17 cellular contexts compared by ENCODE assay signal in genomic region chr2:45883601-45884000, GRCh38.
A peak's percentile ranks its signal among the peaks of the same experiment; 100 is the strongest.
DNase-seq lines count a peak whose midpoint lies in the region; ATAC-seq, FAIRE-seq and TF ChIP-seq lines count a peak whose summit lies in the region.
"Had no signal": no experiment of that assay in that cellular context is flagged by ENCODE, and none has a peak within 500 bp of the region (broad histone marks: within the 10 kb centered on the region; RNA-seq: fewer than 3 reads in every experiment).

No MANE protein-coding gene starts in this region.

- H3K27ac ChIP-seq in GM12878 (ENCODE audit: control insufficient read depth, insufficient read depth): no peak overlapping the region
- H3K27ac ChIP-seq in muscle layer of colon (ENCODE audit: low read depth, low read length): peak overlapping the region; percentile 62
- H3K27ac ChIP-seq in vagina: peak overlapping the region; percentile 76
- H3K27ac ChIP-seq in neuronal stem cell (replicated peaks; ENCODE audit: low read length): no peak overlapping the region
- H3K27ac ChIP-seq: C4-2B, KMS-11, PC-9, RWPE1 had no signal

- TF ChIP-seq CTCF in GM12878 (IDR thresholded peaks at IDR 0.05 in 2 of 3, conservative IDR thresholded peaks at IDR 0.05 in 1 of 3; ENCODE audit: control insufficient read depth in 2 of 3, extremely low read depth in 1 of 3, insufficient read depth in 1 of 3, low read depth in 3 of 3, low read length in 3 of 3) (no peak), vagina (IDR thresholded peaks at IDR 0.05) (no peak)

- H3K4me3 ChIP-seq in GM12878: no peak overlapping the region
- H3K4me3 ChIP-seq in muscle layer of colon (ENCODE audit: low read depth in 1 of 2, low read length in 2 of 2): no peak overlapping the region
- H3K4me3 ChIP-seq in vagina: no peak overlapping the region
- no peak overlapping the region for H3K4me3 ChIP-seq in neuronal stem cell (ENCODE audit: low read length in 2 of 2)
- H3K4me3 ChIP-seq: PC-9 had no signal

- H2BK12ac ChIP-seq in neuronal stem cell (ENCODE audit: low read length): no peak overlapping the region

- H3K18ac ChIP-seq in neuronal stem cell (ENCODE audit: low read length): no peak overlapping the region

- H3K9ac ChIP-seq in GM12878 (ENCODE audit: control insufficient read depth, insufficient read depth, low read length) (no peak overlapping the region), muscle layer of colon (ENCODE audit: low read length) (no peak overlapping the region), neuronal stem cell (ENCODE audit: low read depth, low read length, poor library complexity) (no peak overlapping the region)
- H3K9ac ChIP-seq: KMS-11 had no signal

- no peak overlapping the region for H3K23ac ChIP-seq in neuronal stem cell (ENCODE audit: low read depth, low read length, poor library complexity)

- no peak for TF ChIP-seq RAD21 in GM12878 (IDR thresholded peaks at IDR 0.05; ENCODE audit: insufficient read depth, low read depth, low read length)

- H4K91ac ChIP-seq in neuronal stem cell (ENCODE audit: low read depth, low read length, poor library complexity): no peak overlapping the region

- POLR2A ChIA-PET in GM12878 (lab: Charles Lee): interaction anchor here (1.5 kb wide), 1 partner anchor 33 kb away, joined by 4 read pairs; no protein-coding TSS in a partner anchor

- no peaks in the 10 kb centered on the region for H3K36me3 ChIP-seq in GM12878 (ENCODE audit: control insufficient read depth in 2 of 2, insufficient read depth in 2 of 2, low read length in 1 of 2)
- no peaks in the 10 kb centered on the region for H3K36me3 ChIP-seq in muscle layer of colon (ENCODE audit: insufficient read depth, low read length)
- H3K36me3 ChIP-seq in vagina: no peaks in the 10 kb centered on the region
- H3K36me3 ChIP-seq in neuronal stem cell (replicated peaks in 1 of 2; ENCODE audit: control insufficient read depth in 2 of 2, insufficient read depth in 2 of 2, low read length in 2 of 2): no peaks in the 10 kb centered on the region

- H3K27me3 ChIP-seq in GM12878 (replicated peaks in 1 of 2; ENCODE audit: control insufficient read depth in 2 of 2, insufficient read depth in 2 of 2, low read length in 1 of 2) (no peaks in the 10 kb centered on the region), muscle layer of colon (ENCODE audit: control insufficient read depth in 1 of 2, insufficient read depth in 2 of 2, low read length in 2 of 2) (no peaks in the 10 kb centered on the region), vagina (no peaks in the 10 kb centered on the region), neuronal stem cell (ENCODE audit: control insufficient read depth in 3 of 3, insufficient read depth in 3 of 3, low read depth in 1 of 3, low read length in 3 of 3) (no peaks in the 10 kb centered on the region)

- no peak overlapping the region for H3K4ac ChIP-seq in neuronal stem cell (ENCODE audit: low read length)

- no peak overlapping the region for H3K14ac ChIP-seq in neuronal stem cell (ENCODE audit: low read length)

- DNase-seq in Daoy (ENCODE audit: low read depth): peak; percentile 13
- DNase-seq in GM12878 (ENCODE audit: low read depth, low spot score): no peak
- no peak for DNase-seq in vagina (ENCODE audit: extremely low spot score in 2 of 2)
- no peak for DNase-seq in NOMO-1 (lab: John Stamatoyannopoulos, UW; ENCODE audit: unreplicated experiment in 2 of 2)
- no peak for DNase-seq in neuronal stem cell (ENCODE audit: low spot score)
- DNase-seq in NCI-H2196 (lab: John Stamatoyannopoulos, UW; ENCODE audit: unreplicated experiment): no peak
- DNase-seq: GDM1, H7, HFFc6, NCI-H1417 treated with DMSO at 0.1 percent for 48 hours, NCI-H1930, NCI-H345, PC-9 had no signal

- in situ Hi-C loops in GM12878 (cut with MboI): no loop called here

- no peak overlapping the region for H2AK5ac ChIP-seq in neuronal stem cell (ENCODE audit: low read depth, low read length)

- H2AFZ ChIP-seq in GM12878 (ENCODE audit: control insufficient read depth, low read depth, low read length): no peak overlapping the region
- no peak overlapping the region for H2AFZ ChIP-seq in neuronal stem cell (ENCODE audit: low read length)
- H2AFZ ChIP-seq: PC-9 had no signal

- H3K79me2 ChIP-seq in GM12878 (ENCODE audit: control insufficient read depth, insufficient read depth, low read length): peaks cover 1% of the 10 kb centered on the region; the same call in 1 of the 2 replicates

- no peak overlapping the region for H2BK120ac ChIP-seq in neuronal stem cell (ENCODE audit: low read depth, low read length)

- no peaks in the 10 kb centered on the region for H4K20me1 ChIP-seq in GM12878 (ENCODE audit: control insufficient read depth, insufficient read depth)

- no peak overlapping the region for H2BK5ac ChIP-seq in neuronal stem cell (ENCODE audit: low read length)

- FAIRE-seq in GM12878 (lab: Jason Lieb, UNC): no peak

- no peak for TF ChIP-seq EP300 in GM12878 (IDR thresholded peaks at IDR 0.05; ENCODE audit: borderline replicate concordance in 1 of 2, control insufficient read depth in 1 of 2, low read depth in 2 of 2, low read length in 2 of 2)

- CTCF ChIA-PET in GM12878 (lab: Yijun Ruan, JAX): no interaction called here

- WGBS in GM12878 (ENCODE audit: insufficient coverage, insufficient replicate concordance, low lambda C conversion rate, missing lambda C conversion rate): 43% methylated on average over 3 of the region's 3 CpGs
- no CpG with 5 or more reads among the region's 3 CpGs for WGBS in neuronal stem cell (ENCODE audit: extremely low coverage in 2 of 2, insufficient read length in 2 of 2, insufficient replicate concordance in 1 of 2), 2 donors

- no peak overlapping the region for H3K4me2 ChIP-seq in GM12878 (ENCODE audit: control insufficient read depth, insufficient read depth)
- no peak overlapping the region for H3K4me2 ChIP-seq in neuronal stem cell (ENCODE audit: insufficient read depth, low read length, poor library complexity, severe bottlenecking)
- H3K4me2 ChIP-seq: KMS-11, PC-9 had no signal

- ATAC-seq in GM12878: no peak

- H3K4me1 ChIP-seq in GM12878 (ENCODE audit: control insufficient read depth, insufficient read depth, low read length) (peaks cover 23% of the 10 kb centered on the region), muscle layer of colon (ENCODE audit: insufficient read depth, low read length) (peaks cover 85% of the 10 kb centered on the region), vagina (peaks cover 64% of the 10 kb centered on the region), neuronal stem cell (ENCODE audit: control insufficient read depth in 2 of 2, insufficient read depth in 1 of 2, low read depth in 1 of 2, low read length in 2 of 2) (peaks cover 0 to 9% of the 10 kb centered on the region in 2 donors)

- no peak overlapping the region for H4K8ac ChIP-seq in neuronal stem cell (ENCODE audit: low read depth, low read length)

- TF ChIP-seq POLR2A in GM12878 (IDR thresholded peaks at IDR 0.05; ENCODE audit: low read depth, low read length) (no peak), vagina (IDR thresholded peaks at IDR 0.05) (no peak)

- SMC1A ChIA-PET in GM12878 (lab: Charles Lee; ENCODE audit: uncharacterized antibody, unreplicated experiment): interaction anchor here (2.0 to 11.4 kb wide), 3 partner anchors 9 to 44 kb away, joined by 8 to 224 read pairs (median 124); no protein-coding TSS in a partner anchor

- H3K79me1 ChIP-seq in neuronal stem cell (ENCODE audit: low read depth, low read length): no peaks in the 10 kb centered on the region

- intact Hi-C loops in GM12878 (cut with micrococcal nuclease; ENCODE audit: unreplicated experiment): no loop called here
- intact Hi-C loops in vagina (cut with DNase I): no loop called here

- H2BK15ac ChIP-seq in neuronal stem cell (ENCODE audit: low read length): no peak overlapping the region

- H3K9me3 ChIP-seq in GM12878 (replicated peaks; ENCODE audit: control insufficient read depth, insufficient read depth, low read length) (no peaks in the 10 kb centered on the region; the same call in 2 of the 3 replicates), muscle layer of colon (ENCODE audit: low read length) (no peaks in the 10 kb centered on the region), vagina (no peaks in the 10 kb centered on the region), neuronal stem cell (replicated peaks in 1 of 2; ENCODE audit: control insufficient read depth in 2 of 2, insufficient read depth in 1 of 2, low read depth in 1 of 2, low read length in 2 of 2) (no peaks in the 10 kb centered on the region)

- RAD21 ChIA-PET in GM12878 (lab: Charles Lee; ENCODE audit: unreplicated experiment): interaction anchor here (0.8 to 1.6 kb wide), 2 partner anchors 26 to 38 kb away, joined by 3 to 5 read pairs; no protein-coding TSS in a partner anchor

- no TSS peak for BruUV-seq in GM12878 (replicated peaks; lab: Mats Ljungman, UMichigan)

TF ChIP-seq in GM12878, 131 proteins besides CTCF, POLR2A, EP300 and RAD21:
- TF ChIP-seq, protein P1, sequence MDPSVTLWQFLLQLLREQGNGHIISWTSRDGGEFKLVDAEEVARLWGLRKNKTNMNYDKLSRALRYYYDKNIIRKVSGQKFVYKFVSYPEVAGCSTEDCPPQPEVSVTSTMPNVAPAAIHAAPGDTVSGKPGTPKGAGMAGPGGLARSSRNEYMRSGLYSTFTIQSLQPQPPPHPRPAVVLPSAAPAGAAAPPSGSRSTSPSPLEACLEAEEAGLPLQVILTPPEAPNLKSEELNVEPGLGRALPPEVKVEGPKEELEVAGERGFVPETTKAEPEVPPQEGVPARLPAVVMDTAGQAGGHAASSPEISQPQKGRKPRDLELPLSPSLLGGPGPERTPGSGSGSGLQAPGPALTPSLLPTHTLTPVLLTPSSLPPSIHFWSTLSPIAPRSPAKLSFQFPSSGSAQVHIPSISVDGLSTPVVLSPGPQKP (IDR thresholded peaks at IDR 0.05; ENCODE audit: low read depth, low read length): no peak
- peak; percentile 30 for TF ChIP-seq BCL3 (IDR thresholded peaks at IDR 0.05; ENCODE audit: borderline replicate concordance, insufficient read depth, low read depth, low read length, poor library complexity, severe bottlenecking)

Comparison
In these comparisons a context has a peak if more than half of its experiments do, and no peak if none do; other contexts are left out.
1. H3K27ac ChIP-seq: peak in muscle layer of colon (single experiment) and vagina (single experiment); none in GM12878 (single experiment) and neuronal stem cell (single experiment).